19 cellular contexts compared by ENCODE assay signal in the genomic region with DNA sequence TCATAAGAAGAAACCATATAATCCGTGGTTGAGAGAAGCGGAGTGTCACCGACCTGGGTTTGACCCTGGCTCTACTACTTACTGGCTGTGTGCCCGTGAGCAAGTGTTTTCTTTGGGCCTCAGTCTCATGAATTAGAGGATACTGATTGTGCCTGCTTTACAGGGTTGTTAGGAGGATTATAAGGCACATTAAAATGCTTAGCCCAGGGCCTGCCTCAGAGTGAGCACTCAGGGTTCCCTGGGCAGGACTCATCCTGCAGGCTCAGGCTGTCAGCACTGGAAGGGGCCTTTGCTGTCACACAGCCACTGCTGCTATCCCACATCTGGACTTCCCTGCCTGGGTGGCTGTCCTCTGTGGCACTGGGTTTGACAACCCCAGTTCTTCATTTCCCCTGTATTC. TPM values are rescaled to one million over a fixed set of nuclear protein-coding genes. Genes with fewer than 3 reads are reported as not detected.
DNase-seq lines count a peak whose midpoint lies in the region; ATAC-seq and TF ChIP-seq lines count a peak whose summit lies in the region.
"Had no signal": no experiment of that assay in that cellular context is flagged by ENCODE, and none has a peak within 500 bp of the region (broad histone marks: within the 10 kb centered on the region; RNA-seq: fewer than 3 reads in every experiment).

No MANE protein-coding gene starts in this region.

- H3K4me1 Mint-ChIP-seq in brain: peaks cover 33% of the 10 kb centered on the region
- H3K4me1 Mint-ChIP-seq: activated CD4-positive, alpha-beta memory T cell treated with anti-CD3 and anti-CD28 coated beads, Interleukin-2, amount 10 ng/mL, durations not matched to agents 7 days and 5 days had no signal

- H3K4me1 ChIP-seq in left ventricle myocardium inferior: peaks cover 51% of the 10 kb centered on the region

- H3K27me3 ChIP-seq in H7 (ENCODE audit: control insufficient read depth, insufficient read depth, low read length) (no peaks in the 10 kb centered on the region), left ventricle myocardium inferior (ENCODE audit: low read depth) (no peaks in the 10 kb centered on the region)
- H3K27me3 ChIP-seq: MG63, neutrophil had no signal

- H3K9me3 ChIP-seq in left ventricle myocardium inferior (replicated peaks): no peaks in the 10 kb centered on the region
- H3K9me3 ChIP-seq: MG63, neutrophil had no signal

- no peak for TF ChIP-seq CTCF in brain (conservative IDR thresholded peaks at IDR 0.05)
- no peak for TF ChIP-seq CTCF in left ventricle myocardium inferior (IDR thresholded peaks at IDR 0.05; ENCODE audit: borderline replicate concordance)

- H3K36me3 ChIP-seq in H7 (replicated peaks; ENCODE audit: control insufficient read depth, insufficient read depth, low read length) (no peaks in the 10 kb centered on the region), left ventricle myocardium inferior (no peaks in the 10 kb centered on the region)
- H3K36me3 ChIP-seq: MG63, neutrophil had no signal

- H3K4me3 ChIP-seq in H7 (ENCODE audit: insufficient read depth, low read depth, low read length) (no peak overlapping the region), left ventricle myocardium inferior (no peak overlapping the region)
- H3K4me3 ChIP-seq: MG63 had no signal

- intact Hi-C loops in left ventricle myocardium inferior (cut with micrococcal nuclease): no loop called here
- intact Hi-C loops in posterior vena cava (cut with DNase I): no loop called here

- H3K27ac Mint-ChIP-seq in brain: peak overlapping the region; percentile 49 to 90 (median 73)
- H3K27ac Mint-ChIP-seq: activated CD4-positive, alpha-beta memory T cell treated with anti-CD3 and anti-CD28 coated beads, Interleukin-2, amount 10 ng/mL, durations not matched to agents 7 days and 5 days; CD4-positive, alpha-beta T cell had no signal

- peak overlapping the region in 1 of 5 experiments; percentile 24 for H3K4me3 Mint-ChIP-seq in brain
- H3K4me3 Mint-ChIP-seq: activated CD4-positive, alpha-beta memory T cell treated with anti-CD3 and anti-CD28 coated beads, Interleukin-2, amount 10 ng/mL, durations not matched to agents 7 days and 5 days; CD4-positive, alpha-beta T cell had no signal

- no peaks in the 10 kb centered on the region for H3K36me3 Mint-ChIP-seq in brain

- ATAC-seq in HG03095 (IDR thresholded peaks at IDR 0.05; ENCODE audit: unreplicated experiment): no peak
- ATAC-seq in HG02798 (IDR thresholded peaks at IDR 0.05; ENCODE audit: poor library complexity, unreplicated experiment): no peak

- no peaks in the 10 kb centered on the region for H3K9me3 Mint-ChIP-seq in brain
- H3K9me3 Mint-ChIP-seq: activated CD4-positive, alpha-beta memory T cell treated with anti-CD3 and anti-CD28 coated beads, Interleukin-2, amount 10 ng/mL, durations not matched to agents 7 days and 5 days; CD4-positive, alpha-beta T cell had no signal

- H3K27ac ChIP-seq in left ventricle myocardium inferior (replicated peaks): peak overlapping the region; percentile 88
- H3K27ac ChIP-seq: neutrophil had no signal

- H3K27me3 Mint-ChIP-seq in brain: no peaks in the 10 kb centered on the region
- H3K27me3 Mint-ChIP-seq: activated CD4-positive, alpha-beta memory T cell treated with anti-CD3 and anti-CD28 coated beads, Interleukin-2, amount 10 ng/mL, durations not matched to agents 7 days and 5 days; CD4-positive, alpha-beta T cell had no signal

- DNase-seq in H7: peak; percentile 37
- no peak for DNase-seq in left ventricle myocardium inferior
- DNase-seq in posterior vena cava (ENCODE audit: low spot score): peak; percentile 23
- no peak for DNase-seq in H4 (ENCODE audit: low spot score)
- no peak for DNase-seq in middle frontal gyrus (ENCODE audit: extremely low spot score, low spot score)
- DNase-seq: ACHN; activated CD4-positive, alpha-beta memory T cell treated with anti-CD3 and anti-CD28 coated beads, Interleukin-2, amount 10 ng/mL, durations not matched to agents 7 days and 5 days; CD4-positive, alpha-beta T cell; MG63; NCI-H2029 treated with DMSO at 0.1 percent for 48 hours; NCI-H510A treated with DMSO at 0.1 percent for 48 hours; stimulated activated naive CD4-positive, alpha-beta T cell had no signal

RNA-seq across cellular contexts. Expression of gene PLA2G4F, which starts 4.7 kb away (rescaled TPM):
- total RNA-seq in H7 (2014; rRNA removed; shearing (Covaris generic)): not detected in 2 replicates
- polyA plus RNA-seq in brain (ENCODE audit: insufficient read depth, low read depth, low replicate concordance): not detected
- total RNA-seq in left ventricle myocardium inferior: 2.1 TPM
- not detected for total RNA-seq in posterior vena cava
- total RNA-seq in H4 (2014; rRNA removed; shearing (Covaris generic)): not detected in 2 replicates
- total RNA-seq: activated CD4-positive, alpha-beta memory T cell treated with anti-CD3 and anti-CD28 coated beads, Interleukin-2, amount 10 ng/mL, durations not matched to agents 7 days and 5 days; CD4-positive, alpha-beta T cell; HT1080 had no signal

RNA-seq across cellular contexts. Expression of gene VPS39, which starts 56.4 kb away (rescaled TPM):
- total RNA-seq in H7 (2014; rRNA removed; shearing (Covaris generic)): 26.6 and 27.9 TPM in 2 replicates
- polyA plus RNA-seq in brain (ENCODE audit: insufficient read depth, low read depth, low replicate concordance): 45.8 TPM
- 49.2 TPM for total RNA-seq in left ventricle myocardium inferior
- total RNA-seq in posterior vena cava: 10 to 100 TPM; 48.4 to 58.0 TPM
- total RNA-seq in H4 (2014; rRNA removed; shearing (Covaris generic)): 23.5 and 26.6 TPM in 2 replicates

RNA-seq across cellular contexts. Expression of gene PLA2G4D, which starts 57.4 kb away (rescaled TPM):
- total RNA-seq in H7 (2014; rRNA removed; shearing (Covaris generic)): 0.11 and 0.17 TPM in 2 replicates
- 0.17 TPM for polyA plus RNA-seq in brain (ENCODE audit: insufficient read depth, low read depth, low replicate concordance)
- total RNA-seq in left ventricle myocardium inferior: not detected
- total RNA-seq in posterior vena cava: not detected
- not detected in 2 replicates for total RNA-seq in H4 (2014; rRNA removed; shearing (Covaris generic))
- total RNA-seq: activated CD4-positive, alpha-beta memory T cell treated with anti-CD3 and anti-CD28 coated beads, Interleukin-2, amount 10 ng/mL, durations not matched to agents 7 days and 5 days; astrocyte; CD4-positive, alpha-beta T cell; HT1080; urinary bladder had no signal

Comparison
In these comparisons a context has a peak if more than half of its experiments do, and no peak if none do; other contexts are left out.
1. DNase-seq: peak in H7 (single experiment) and posterior vena cava (single experiment); none in left ventricle myocardium inferior (single experiment), H4 (single experiment) and middle frontal gyrus (single experiment).